Comparison of ENCODE assay signal across 8 cellular contexts in the genomic region with DNA sequence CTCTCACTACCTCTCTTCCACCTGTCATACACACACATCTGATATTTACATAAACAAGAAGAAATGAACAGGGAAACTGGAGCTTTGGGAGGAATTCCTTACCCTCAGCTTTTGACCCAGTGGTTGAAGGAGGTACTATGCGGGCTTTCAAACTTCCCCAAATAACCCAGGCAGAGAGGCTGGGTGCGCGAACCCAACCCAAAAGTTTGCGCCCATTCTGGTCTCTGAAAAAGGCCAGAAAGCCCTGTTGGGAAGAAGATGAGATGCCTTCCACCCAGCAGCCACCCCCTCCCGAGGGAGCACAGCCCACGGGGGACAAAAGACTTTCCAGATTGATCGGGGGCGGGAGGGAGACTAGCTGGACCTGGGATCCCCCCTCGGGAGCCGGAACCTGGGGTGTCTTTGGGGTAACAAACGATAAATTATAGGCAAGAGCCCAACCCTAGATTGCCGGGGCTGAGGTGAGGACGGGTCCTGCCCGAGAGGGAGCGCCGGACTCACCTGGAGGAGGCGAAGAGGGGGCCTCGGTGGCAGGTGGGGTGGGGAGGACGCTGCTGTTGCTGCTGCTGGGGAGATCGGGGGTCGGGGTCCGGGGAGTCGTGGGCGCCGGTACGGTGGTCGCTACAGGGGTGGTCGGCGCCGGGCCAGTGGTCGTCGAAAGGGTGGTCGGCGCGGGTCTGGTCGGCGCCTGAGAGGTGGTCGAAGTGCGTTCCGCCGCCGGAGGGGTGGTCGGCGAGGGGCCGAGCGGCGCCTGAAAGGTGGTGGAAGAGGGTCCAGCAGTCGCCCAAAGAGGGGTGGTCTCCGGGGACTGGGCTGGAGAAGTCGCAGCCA. TPM values are rescaled to one million over a fixed set of nuclear protein-coding genes. Genes with fewer than 3 reads are reported as not detected.
DNase-seq lines count a peak whose midpoint lies in the region; ATAC-seq lines count a peak whose summit lies in the region.

No MANE protein-coding gene starts in this region.

- H3K27me3 ChIP-seq in MG63 = no peaks in the 10 kb centered on the region

- no peak for ATAC-seq in HG03159 (IDR thresholded peaks at IDR 0.05; ENCODE audit: unreplicated experiment)

- H3K36me3 ChIP-seq in MG63 = no peaks in the 10 kb centered on the region

- H3K9me3 ChIP-seq in MG63 = no peaks in the 10 kb centered on the region

- DNase-seq in D341Med (ENCODE audit: low spot score) = peak; percentile 58
- no peak for DNase-seq in MG63
- DNase-seq in activated effector memory CD4-positive, alpha-beta T cell treated with anti-CD3 and anti-CD28 coated beads, Interleukin-2, amount 50 U/mL, for 16 hours = peak; percentile 70
- DNase-seq in cardiac septum (ENCODE audit: low spot score) = peak; percentile 76
- peak; percentile 44 for DNase-seq in retina
- no peak for DNase-seq in globus pallidus (ENCODE audit: low spot score)
- no peak for DNase-seq in GF-D8 (lab: John Stamatoyannopoulos, UW)

- peak overlapping the region; percentile 59 for H3K4me3 ChIP-seq in MG63

- intact Hi-C loops in cardiac septum (cut with DNase I) = no loop called here

RNA-seq across cellular contexts. Expression of a gene that starts 0.8 kb away (rescaled TPM):
- total RNA-seq in MG63 (2014; rRNA removed; shearing (Covaris generic); ENCODE audit: low replicate concordance) = 2.7 and 4.1 TPM in 2 replicates
- total RNA-seq in cardiac septum = 8.2 TPM

Comparison
In these comparisons a context has a peak if more than half of its experiments do, and no peak if none do; other contexts are left out.
1. DNase-seq: peak in D341Med (single experiment), activated effector memory CD4-positive, alpha-beta T cell treated with anti-CD3 and anti-CD28 coated beads, Interleukin-2, amount 50 U/mL, for 16 hours (single experiment), cardiac septum (single experiment) and retina (single experiment); none in MG63 (single experiment), globus pallidus (single experiment) and GF-D8 (single experiment).